In the genomic region with DNA sequence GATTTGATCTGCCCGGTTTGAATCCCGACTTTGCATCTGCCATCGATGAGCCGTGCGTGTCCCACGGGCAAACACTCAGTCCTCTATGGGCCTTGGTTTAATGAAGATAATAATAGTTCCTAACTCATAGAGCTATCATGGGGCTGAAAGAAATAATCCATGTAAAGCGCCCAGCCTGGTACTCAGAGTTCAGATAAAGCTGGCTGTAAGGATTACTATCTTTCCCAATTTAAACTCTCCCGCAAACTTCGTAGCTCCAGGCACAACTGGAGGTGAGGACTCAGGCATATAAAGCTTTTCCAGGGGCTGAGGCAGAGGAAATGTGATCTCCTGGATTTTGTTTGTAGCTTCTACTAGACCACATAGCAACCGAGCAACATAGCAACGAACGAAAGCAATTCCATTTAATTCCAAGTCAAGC, we compare ENCODE assay signal across 1 cellular context.
TF ChIP-seq lines count a peak whose summit lies in the region.

No MANE protein-coding gene starts in this region.

TF ChIP-seq in GM23338, 12 proteins besides CTCF, POLR2A, EP300 and RAD21 (continued from another document):
- TF ChIP-seq, protein P1, sequence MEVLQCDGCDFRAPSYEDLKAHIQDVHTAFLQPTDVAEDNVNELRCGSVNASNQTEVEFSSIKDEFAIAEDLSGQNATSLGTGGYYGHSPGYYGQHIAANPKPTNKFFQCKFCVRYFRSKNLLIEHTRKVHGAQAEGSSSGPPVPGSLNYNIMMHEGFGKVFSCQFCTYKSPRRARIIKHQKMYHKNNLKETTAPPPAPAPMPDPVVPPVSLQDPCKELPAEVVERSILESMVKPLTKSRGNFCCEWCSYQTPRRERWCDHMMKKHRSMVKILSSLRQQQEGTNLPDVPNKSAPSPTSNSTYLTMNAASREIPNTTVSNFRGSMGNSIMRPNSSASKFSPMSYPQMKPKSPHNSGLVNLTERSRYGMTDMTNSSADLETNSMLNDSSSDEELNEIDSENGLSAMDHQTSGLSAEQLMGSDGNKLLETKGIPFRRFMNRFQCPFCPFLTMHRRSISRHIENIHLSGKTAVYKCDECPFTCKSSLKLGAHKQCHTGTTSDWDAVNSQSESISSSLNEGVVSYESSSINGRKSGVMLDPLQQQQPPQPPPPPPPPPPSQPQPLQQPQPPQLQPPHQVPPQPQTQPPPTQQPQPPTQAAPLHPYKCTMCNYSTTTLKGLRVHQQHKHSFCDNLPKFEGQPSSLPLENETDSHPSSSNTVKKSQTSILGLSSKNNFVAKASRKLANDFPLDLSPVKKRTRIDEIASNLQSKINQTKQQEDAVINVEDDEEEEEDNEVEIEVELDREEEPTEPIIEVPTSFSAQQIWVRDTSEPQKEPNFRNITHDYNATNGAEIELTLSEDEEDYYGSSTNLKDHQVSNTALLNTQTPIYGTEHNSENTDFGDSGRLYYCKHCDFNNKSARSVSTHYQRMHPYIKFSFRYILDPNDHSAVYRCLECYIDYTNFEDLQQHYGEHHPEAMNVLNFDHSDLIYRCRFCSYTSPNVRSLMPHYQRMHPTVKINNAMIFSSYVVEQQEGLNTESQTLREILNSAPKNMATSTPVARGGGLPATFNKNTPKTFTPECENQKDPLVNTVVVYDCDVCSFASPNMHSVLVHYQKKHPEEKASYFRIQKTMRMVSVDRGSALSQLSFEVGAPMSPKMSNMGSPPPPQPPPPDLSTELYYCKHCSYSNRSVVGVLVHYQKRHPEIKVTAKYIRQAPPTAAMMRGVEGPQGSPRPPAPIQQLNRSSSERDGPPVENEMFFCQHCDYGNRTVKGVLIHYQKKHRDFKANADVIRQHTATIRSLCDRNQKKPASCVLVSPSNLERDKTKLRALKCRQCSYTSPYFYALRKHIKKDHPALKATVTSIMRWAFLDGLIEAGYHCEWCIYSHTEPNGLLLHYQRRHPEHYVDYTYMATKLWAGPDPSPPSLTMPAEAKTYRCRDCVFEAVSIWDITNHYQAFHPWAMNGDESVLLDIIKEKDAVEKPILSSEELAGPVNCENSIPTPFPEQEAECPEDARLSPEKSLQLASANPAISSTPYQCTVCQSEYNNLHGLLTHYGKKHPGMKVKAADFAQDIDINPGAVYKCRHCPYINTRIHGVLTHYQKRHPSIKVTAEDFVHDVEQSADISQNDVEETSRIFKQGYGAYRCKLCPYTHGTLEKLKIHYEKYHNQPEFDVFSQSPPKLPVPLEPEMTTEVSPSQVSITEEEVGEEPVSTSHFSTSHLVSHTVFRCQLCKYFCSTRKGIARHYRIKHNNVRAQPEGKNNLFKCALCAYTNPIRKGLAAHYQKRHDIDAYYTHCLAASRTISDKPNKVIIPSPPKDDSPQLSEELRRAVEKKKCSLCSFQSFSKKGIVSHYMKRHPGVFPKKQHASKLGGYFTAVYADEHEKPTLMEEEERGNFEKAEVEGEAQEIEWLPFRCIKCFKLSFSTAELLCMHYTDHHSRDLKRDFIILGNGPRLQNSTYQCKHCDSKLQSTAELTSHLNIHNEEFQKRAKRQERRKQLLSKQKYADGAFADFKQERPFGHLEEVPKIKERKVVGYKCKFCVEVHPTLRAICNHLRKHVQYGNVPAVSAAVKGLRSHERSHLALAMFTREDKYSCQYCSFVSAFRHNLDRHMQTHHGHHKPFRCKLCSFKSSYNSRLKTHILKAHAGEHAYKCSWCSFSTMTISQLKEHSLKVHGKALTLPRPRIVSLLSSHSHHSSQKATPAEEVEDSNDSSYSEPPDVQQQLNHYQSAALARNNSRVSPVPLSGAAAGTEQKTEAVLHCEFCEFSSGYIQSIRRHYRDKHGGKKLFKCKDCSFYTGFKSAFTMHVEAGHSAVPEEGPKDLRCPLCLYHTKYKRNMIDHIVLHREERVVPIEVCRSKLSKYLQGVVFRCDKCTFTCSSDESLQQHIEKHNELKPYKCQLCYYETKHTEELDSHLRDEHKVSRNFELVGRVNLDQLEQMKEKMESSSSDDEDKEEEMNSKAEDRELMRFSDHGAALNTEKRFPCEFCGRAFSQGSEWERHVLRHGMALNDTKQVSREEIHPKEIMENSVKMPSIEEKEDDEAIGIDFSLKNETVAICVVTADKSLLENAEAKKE (CRISPR knock-in tag; IDR thresholded peaks at IDR 0.05), result no peak
- TF ChIP-seq ZNF114 (CRISPR knock-in tag; IDR thresholded peaks at IDR 0.05) (no peak), STAT1 (IDR thresholded peaks at IDR 0.05; ENCODE audit: unreplicated experiment) (no peak)
- TF ChIP-seq, protein P2, sequence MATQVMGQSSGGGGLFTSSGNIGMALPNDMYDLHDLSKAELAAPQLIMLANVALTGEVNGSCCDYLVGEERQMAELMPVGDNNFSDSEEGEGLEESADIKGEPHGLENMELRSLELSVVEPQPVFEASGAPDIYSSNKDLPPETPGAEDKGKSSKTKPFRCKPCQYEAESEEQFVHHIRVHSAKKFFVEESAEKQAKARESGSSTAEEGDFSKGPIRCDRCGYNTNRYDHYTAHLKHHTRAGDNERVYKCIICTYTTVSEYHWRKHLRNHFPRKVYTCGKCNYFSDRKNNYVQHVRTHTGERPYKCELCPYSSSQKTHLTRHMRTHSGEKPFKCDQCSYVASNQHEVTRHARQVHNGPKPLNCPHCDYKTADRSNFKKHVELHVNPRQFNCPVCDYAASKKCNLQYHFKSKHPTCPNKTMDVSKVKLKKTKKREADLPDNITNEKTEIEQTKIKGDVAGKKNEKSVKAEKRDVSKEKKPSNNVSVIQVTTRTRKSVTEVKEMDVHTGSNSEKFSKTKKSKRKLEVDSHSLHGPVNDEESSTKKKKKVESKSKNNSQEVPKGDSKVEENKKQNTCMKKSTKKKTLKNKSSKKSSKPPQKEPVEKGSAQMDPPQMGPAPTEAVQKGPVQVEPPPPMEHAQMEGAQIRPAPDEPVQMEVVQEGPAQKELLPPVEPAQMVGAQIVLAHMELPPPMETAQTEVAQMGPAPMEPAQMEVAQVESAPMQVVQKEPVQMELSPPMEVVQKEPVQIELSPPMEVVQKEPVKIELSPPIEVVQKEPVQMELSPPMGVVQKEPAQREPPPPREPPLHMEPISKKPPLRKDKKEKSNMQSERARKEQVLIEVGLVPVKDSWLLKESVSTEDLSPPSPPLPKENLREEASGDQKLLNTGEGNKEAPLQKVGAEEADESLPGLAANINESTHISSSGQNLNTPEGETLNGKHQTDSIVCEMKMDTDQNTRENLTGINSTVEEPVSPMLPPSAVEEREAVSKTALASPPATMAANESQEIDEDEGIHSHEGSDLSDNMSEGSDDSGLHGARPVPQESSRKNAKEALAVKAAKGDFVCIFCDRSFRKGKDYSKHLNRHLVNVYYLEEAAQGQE (IDR thresholded peaks at IDR 0.05; ENCODE audit: unreplicated experiment), result no peak
